Comparison of ENCODE assay signal across 29 cellular contexts in genomic region chr13:77952737-77953136, GRCh38. TPM values are rescaled to one million over a fixed set of nuclear protein-coding genes. Genes with fewer than 3 reads are reported as not detected.
DNase-seq lines count a peak whose midpoint lies in the region; ATAC-seq, FAIRE-seq and TF ChIP-seq lines count a peak whose summit lies in the region.
"Had no signal": no experiment of that assay in that cellular context is flagged by ENCODE, and none has a peak within 500 bp of the region (broad histone marks: within the 10 kb centered on the region; RNA-seq: fewer than 3 reads in every experiment).

No MANE protein-coding gene starts in this region.

- POLR2A ChIA-PET in HepG2 (lab: Yijun Ruan, JAX) (no interaction called here), OCI-LY7 (lab: Charles Lee) (no interaction called here)

- TF ChIP-seq POLR2A in HepG2 (IDR thresholded peaks at IDR 0.05; ENCODE audit: insufficient read depth in 1 of 2, low read depth in 2 of 2, low read length in 2 of 2), result no peak
- no peak for TF ChIP-seq POLR2A in right lobe of liver (IDR thresholded peaks at IDR 0.05)

- H3K4me2 ChIP-seq in HepG2 (ENCODE audit: low read depth, low read length) (no peak overlapping the region), OCI-LY7 (ENCODE audit: low read length) (no peak overlapping the region)

- no peaks in the 10 kb centered on the region for H3K79me2 ChIP-seq in HepG2 (ENCODE audit: insufficient read depth, low read length)
- no peaks in the 10 kb centered on the region for H3K79me2 ChIP-seq in OCI-LY7 (ENCODE audit: insufficient read depth, low read depth, low read length)

- BruUV-seq in HepG2 (replicated peaks; lab: Mats Ljungman, UMichigan), result no TSS peak
- no TSS peak for BruUV-seq in OCI-LY7 (replicated peaks; lab: Mats Ljungman, UMichigan)

- ATAC-seq in HepG2 (no peak), right lobe of liver (no peak), GM18520 (IDR thresholded peaks at IDR 0.05; ENCODE audit: unreplicated experiment) (no peak)
- ATAC-seq: Panc1, SK-N-SH treated with all-trans-retinoic acid at 6 μM for 48 hours had no signal

- 0% methylated on average over 1 of the region's 1 CpG for WGBS in HepG2 (ENCODE audit: low lambda C conversion rate)
- WGBS in right lobe of liver (ENCODE audit: insufficient coverage, low coverage, low lambda C conversion rate, missing lambda C conversion rate), result 67% methylated on average over 1 of the region's 1 CpG

- H3K9me3 Mint-ChIP-seq in mesothelial cell of epicardium, result peaks cover 14% of the 10 kb centered on the region
- H3K9me3 Mint-ChIP-seq: CD8-positive, alpha-beta memory T cell had no signal

- no peak overlapping the region for H3K9ac ChIP-seq in HepG2 (ENCODE audit: insufficient read depth, low read depth, low read length)

- H4K20me1 ChIP-seq in HepG2 (ENCODE audit: insufficient read depth, low read length) (no peaks in the 10 kb centered on the region), OCI-LY7 (ENCODE audit: insufficient read depth, low read length) (no peaks in the 10 kb centered on the region)

- no peaks in the 10 kb centered on the region for H3K4me1 ChIP-seq in HepG2 (ENCODE audit: insufficient read depth, low read length)
- no peaks in the 10 kb centered on the region for H3K4me1 ChIP-seq in right lobe of liver
- peaks cover 24% of the 10 kb centered on the region for H3K4me1 ChIP-seq in neuron (ENCODE audit: insufficient read depth, low read length)
- no peaks in the 10 kb centered on the region for H3K4me1 ChIP-seq in OCI-LY7 (ENCODE audit: insufficient read depth, low read length, poor library complexity, severe bottlenecking)
- H3K4me1 ChIP-seq: HAP-1 had no signal

- no peak for FAIRE-seq in HepG2 (lab: Jason Lieb, UNC)
- FAIRE-seq: D721Med had no signal

- no peaks in the 10 kb centered on the region for H3K9me2 ChIP-seq in OCI-LY7 (ENCODE audit: insufficient read depth, low read length)

- H3K27me3 ChIP-seq in HepG2 (ENCODE audit: control insufficient read depth in 1 of 2, insufficient read depth in 2 of 2, low read length in 2 of 2) (no peaks in the 10 kb centered on the region), right lobe of liver (no peaks in the 10 kb centered on the region), neuron (ENCODE audit: insufficient read depth, low read length) (no peaks in the 10 kb centered on the region), H7 (ENCODE audit: control insufficient read depth, insufficient read depth, low read length) (no peaks in the 10 kb centered on the region)

- in situ Hi-C loops in HepG2 (cut with HindIII; ENCODE audit: extremely low pct_ligation_motif_present, low pct_unique_long_range_greater_than_20kb), result no loop called here

- no peak overlapping the region for H3K27ac Mint-ChIP-seq in mesothelial cell of epicardium
- H3K27ac Mint-ChIP-seq: CD8-positive, alpha-beta memory T cell had no signal

- H3K36me3 ChIP-seq in HepG2 (replicated peaks in 1 of 2; ENCODE audit: control insufficient read depth in 1 of 2, insufficient read depth in 2 of 2, low read length in 2 of 2) (no peaks in the 10 kb centered on the region), right lobe of liver (no peaks in the 10 kb centered on the region), neuron (ENCODE audit: insufficient read depth, low read length) (no peaks in the 10 kb centered on the region), OCI-LY7 (ENCODE audit: insufficient read depth, low read length) (no peaks in the 10 kb centered on the region), H7 (replicated peaks; ENCODE audit: control insufficient read depth, insufficient read depth, low read length) (no peaks in the 10 kb centered on the region)
- H3K36me3 ChIP-seq: HAP-1 had no signal

- TF ChIP-seq EP300 in HepG2 (IDR thresholded peaks at IDR 0.05; ENCODE audit: low read depth in 2 of 2, low read length in 2 of 2), result no peak
- no peak for TF ChIP-seq EP300 in HepG2 (CRISPR knock-in tag; IDR thresholded peaks at IDR 0.05; ENCODE audit: borderline replicate concordance)

- TF ChIP-seq CTCF in HepG2 (CRISPR knock-in tag; IDR thresholded peaks at IDR 0.05) (no peak), right lobe of liver (IDR thresholded peaks at IDR 0.05) (no peak), mesothelial cell of epicardium (IDR thresholded peaks at IDR 0.05; ENCODE audit: unreplicated experiment) (no peak), OCI-LY7 (conservative IDR thresholded peaks at IDR 0.05; ENCODE audit: low read length) (no peak)

- H3K9me3 ChIP-seq in HepG2 (ENCODE audit: low read length), result peaks cover 34% of the 10 kb centered on the region
- peaks cover 0 to 6% (median 0%) of the 10 kb centered on the region in 4 donors for H3K9me3 ChIP-seq in right lobe of liver
- peaks cover 3% of the 10 kb centered on the region for H3K9me3 ChIP-seq in neuron (ENCODE audit: low read length)
- no peaks in the 10 kb centered on the region for H3K9me3 ChIP-seq in OCI-LY7 (ENCODE audit: low read length)
- H3K9me3 ChIP-seq: HAP-1 had no signal

- H2AFZ ChIP-seq in HepG2 (ENCODE audit: low read length) (no peak overlapping the region), neuron (ENCODE audit: low read depth, low read length) (peak overlapping the region; percentile 27), OCI-LY7 (ENCODE audit: low read length) (no peak overlapping the region)

- H3K4me1 Mint-ChIP-seq in mesothelial cell of epicardium, result no peaks in the 10 kb centered on the region
- H3K4me1 Mint-ChIP-seq: CD8-positive, alpha-beta memory T cell had no signal

- no peak overlapping the region for H3K4me3 Mint-ChIP-seq in mesothelial cell of epicardium
- H3K4me3 Mint-ChIP-seq: CD8-positive, alpha-beta memory T cell had no signal

- CTCF ChIA-PET in HepG2 (lab: Yijun Ruan, JAX; ENCODE audit: low intra/inter-chr PET ratio, low total read pairs) (no interaction called here), OCI-LY7 (lab: Charles Lee; ENCODE audit: unreplicated experiment) (no interaction called here)

- no peaks in the 10 kb centered on the region for H3K36me3 Mint-ChIP-seq in mesothelial cell of epicardium
- H3K36me3 Mint-ChIP-seq: CD8-positive, alpha-beta memory T cell had no signal

- intact Hi-C loops in HepG2 (cut with micrococcal nuclease; ENCODE audit: unreplicated experiment) (no loop called here), right lobe of liver (cut with DNase I) (no loop called here), OCI-LY7 (cut with micrococcal nuclease; ENCODE audit: unreplicated experiment) (no loop called here)

- H3K4me3 ChIP-seq in HepG2 (replicated peaks in 1 of 3; ENCODE audit: insufficient read depth in 1 of 3, low read depth in 2 of 3, low read length in 3 of 3), result no peak overlapping the region
- H3K4me3 ChIP-seq in right lobe of liver, result no peak overlapping the region
- H3K4me3 ChIP-seq in neuron (ENCODE audit: low read length), result no peak overlapping the region
- no peak overlapping the region for H3K4me3 ChIP-seq in OCI-LY7 (ENCODE audit: low read depth, low read length, poor library complexity, severe bottlenecking)
- no peak overlapping the region for H3K4me3 ChIP-seq in H7 (ENCODE audit: insufficient read depth, low read depth, low read length)
- H3K4me3 ChIP-seq: HAP-1 had no signal

- H3K27me3 Mint-ChIP-seq in mesothelial cell of epicardium (ENCODE audit: low read depth), result no peaks in the 10 kb centered on the region

- H3K27ac ChIP-seq in HepG2 (ENCODE audit: extremely low read length, insufficient read depth, low read length) (no peak overlapping the region), right lobe of liver (no peak overlapping the region), OCI-LY7 (ENCODE audit: low read depth, low read length, poor library complexity, severe bottlenecking) (no peak overlapping the region)
- H3K27ac ChIP-seq: 22Rv1, HL-60 had no signal

- no peak for TF ChIP-seq RAD21 in HepG2 (CRISPR knock-in tag; IDR thresholded peaks at IDR 0.05)

- DNase-seq in HepG2 (ENCODE audit: low spot score) (no peak), right lobe of liver (no peak), iPS-NIHi7 (ENCODE audit: extremely low spot score) (peak; percentile 20), mesothelial cell of epicardium (ENCODE audit: low spot score in 2 of 2, unreplicated experiment in 2 of 2) (no peak), OCI-LY7 (ENCODE audit: low spot score) (no peak), H7 (no peak)
- DNase-seq: AML-193; C1 segment of cervical spinal cord; CD8-positive, alpha-beta memory T cell; DMS53; GF-D8; MV-4-11; NCI-H1694; NCI-H2081; NCI-H2171; NCI-H345; NCI-H524; NCI-H774; NK-92 treated with Interleukin-12 subunit alpha and Interleukin-12 subunit beta, amount 100 ng/mL, for 24 hours; SIG-M5 had no signal

TF ChIP-seq in HepG2, 621 proteins besides CTCF, POLR2A, EP300 and RAD21:
- no peak for TF ChIP-seq ZNF337 (CRISPR knock-in tag; IDR thresholded peaks at IDR 0.05; ENCODE audit: borderline replicate concordance, low read depth)
- TF ChIP-seq RFX5 (IDR thresholded peaks at IDR 0.05; ENCODE audit: low read depth, low read length), result peak; percentile 68
TF ChIP-seq in HepG2: peak in this region for 1.

RNA-seq across cellular contexts. Expression of gene EDNRB, which starts 34.1 kb away (rescaled TPM):
- not detected in 2 replicates for total RNA-seq in HepG2 (2016; rRNA removed; fragmentation: Illumina TruSeq; extraction: Trizol)
- not detected in 2 replicates for total RNA-seq in HepG2 (2016; cell fraction: cytosol; rRNA removed; fragmentation: Illumina TruSeq; extraction: Trizol; ENCODE audit: low read depth)
- not detected in 2 replicates for total RNA-seq in HepG2 (2016; cell fraction: insoluble cytoplasmic fraction; rRNA removed; fragmentation: Illumina TruSeq; extraction: Trizol)
- not detected in 2 replicates for total RNA-seq in HepG2 (2016; cell fraction: membrane; rRNA removed; fragmentation: Illumina TruSeq; extraction: Trizol)
- not detected in 2 replicates for total RNA-seq in HepG2 (2016; cell fraction: nucleus; rRNA removed; fragmentation: Illumina TruSeq; extraction: Trizol)
- not detected in 2 replicates for polyA plus RNA-seq in HepG2 (2011; rRNA removed)
- not detected in 2 replicates for polyA plus RNA-seq in HepG2 (2011; cell fraction: cytosol; rRNA removed)
- polyA plus RNA-seq in HepG2 (2011; cell fraction: nucleus; rRNA removed), result not detected in 2 replicates
- not detected in 2 replicates for polyA plus RNA-seq in HepG2 (2012)
- not detected in 2 replicates for polyA plus RNA-seq in HepG2 (2016; cell fraction: cytosol; fragmentation: Illumina TruSeq; extraction: Trizol; ENCODE audit: low read depth)
- not detected in 2 replicates for polyA plus RNA-seq in HepG2 (2016; cell fraction: insoluble cytoplasmic fraction; fragmentation: Illumina TruSeq; extraction: Trizol; ENCODE audit: low read depth)
- polyA plus RNA-seq in HepG2 (2016; cell fraction: membrane; fragmentation: Illumina TruSeq; extraction: Trizol; ENCODE audit: low read depth), result not detected in 2 replicates
- not detected in 2 replicates for polyA plus RNA-seq in HepG2 (2016; cell fraction: nucleus; fragmentation: Illumina TruSeq; extraction: Trizol; ENCODE audit: insufficient read depth, low read depth)
- not detected in 2 replicates for polyA minus RNA-seq in HepG2 (2011; rRNA and poly(A)+ RNA removed; ENCODE audit: low replicate concordance)
- not detected in 2 replicates for polyA minus RNA-seq in HepG2 (2011; cell fraction: cytosol; rRNA and poly(A)+ RNA removed)
- not detected in 2 replicates for polyA minus RNA-seq in HepG2 (2011; cell fraction: nucleus; rRNA and poly(A)+ RNA removed)
- 10 to 100 TPM; 17.3 to 33.9 (median 23.1) TPM for total RNA-seq in right lobe of liver
- 3.0 to 3.4 TPM (median 3.2 TPM) in 3 replicates for total RNA-seq in mesothelial cell of epicardium
- total RNA-seq in OCI-LY7 (2014; rRNA removed; shearing (Covaris generic)), result not detected in 2 replicates
- not detected in 2 replicates for total RNA-seq in OCI-LY7 (2022)
- 32.9 and 33.1 TPM in 2 replicates for total RNA-seq in H7 (2014; rRNA removed; shearing (Covaris generic))
- total RNA-seq: HT-29 had no signal
- polyA plus RNA-seq: CD8-positive, alpha-beta memory T cell had no signal
